ENCODE assay signal across 22 cellular contexts in genomic region chr5:56580864-56581263, GRCh38.
"Had no signal": no experiment of that assay in that cellular context is flagged by ENCODE, and none has a peak within 500 bp of the region (broad histone marks: within the 10 kb centered on the region; RNA-seq: fewer than 3 reads in every experiment).

No MANE protein-coding gene starts in this region.

- H3K4me3 Mint-ChIP-seq: activated CD4-positive, alpha-beta memory T cell treated with anti-CD3 and anti-CD28 coated beads, Interleukin-2, amount 10 ng/mL, durations not matched to agents 7 days and 5 days; activated CD4-positive, alpha-beta T cell treated with anti-CD3 and anti-CD28 coated beads, Interleukin-2, amount 10 ng/mL, durations not matched to agents 24 days and 14 days; activated naive CD4-positive, alpha-beta T cell treated with anti-CD3 and anti-CD28 coated beads for 36 hours; activated naive CD8-positive, alpha-beta T cell treated with anti-CD3 and anti-CD28 coated beads, Interleukin-2, amount 10 ng/mL, durations not matched to agents 7 days and 5 days; activated T-cell treated with anti-CD3 and anti-CD28 coated beads, Interleukin-2, amount 50 U/mL, for 72 hours; central memory CD8-positive, alpha-beta T cell; stimulated activated naive CD8-positive, alpha-beta T cell treated with anti-CD3 and anti-CD28 coated beads, Interleukin-15, amount 100 ng/mL, for 72 hours had no signal

- H3K9ac ChIP-seq: parathyroid adenoma had no signal

- ATAC-seq: activated T-cell treated with anti-CD3 and anti-CD28 coated beads, Interleukin-2, amount 50 U/mL, for 72 hours; heart right ventricle; left cardiac atrium; mucosa of descending colon; stimulated activated naive CD8-positive, alpha-beta T cell treated with anti-CD3 and anti-CD28 coated beads, Interleukin-15, amount 100 ng/mL, for 72 hours had no signal

- H3K4me1 Mint-ChIP-seq: activated naive CD8-positive, alpha-beta T cell treated with anti-CD3 and anti-CD28 coated beads, Interleukin-2, amount 10 ng/mL, durations not matched to agents 7 days and 5 days; central memory CD8-positive, alpha-beta T cell; stimulated activated naive CD8-positive, alpha-beta T cell treated with anti-CD3 and anti-CD28 coated beads, Interleukin-15, amount 100 ng/mL, for 72 hours had no signal

- H3K36me3 Mint-ChIP-seq: activated naive CD8-positive, alpha-beta T cell treated with anti-CD3 and anti-CD28 coated beads, Interleukin-2, amount 10 ng/mL, durations not matched to agents 7 days and 5 days had no signal

- H3K9me3 ChIP-seq: mucosa of descending colon had no signal

- H3K9me3 Mint-ChIP-seq: activated naive CD4-positive, alpha-beta T cell treated with anti-CD3 and anti-CD28 coated beads for 36 hours; central memory CD8-positive, alpha-beta T cell had no signal

- H3K79me2 ChIP-seq: parathyroid adenoma had no signal

- H3K36me3 ChIP-seq: breast epithelium, heart right ventricle, tibial artery had no signal

- H3K4me3 ChIP-seq: breast epithelium, dorsolateral prefrontal cortex, heart right ventricle, mucosa of descending colon, tibial artery had no signal

- H2AFZ ChIP-seq: parathyroid adenoma had no signal

- H3K27ac Mint-ChIP-seq: activated CD4-positive, alpha-beta memory T cell treated with anti-CD3 and anti-CD28 coated beads, Interleukin-2, amount 10 ng/mL, durations not matched to agents 7 days and 5 days; activated CD4-positive, alpha-beta T cell treated with anti-CD3 and anti-CD28 coated beads, Interleukin-2, amount 10 ng/mL, durations not matched to agents 24 days and 14 days; activated naive CD4-positive, alpha-beta T cell treated with anti-CD3 and anti-CD28 coated beads for 36 hours; activated T-cell treated with anti-CD3 and anti-CD28 coated beads, Interleukin-2, amount 50 U/mL, for 72 hours; stimulated activated naive CD8-positive, alpha-beta T cell treated with anti-CD3 and anti-CD28 coated beads, Interleukin-15, amount 100 ng/mL, for 72 hours had no signal

- H3K27me3 Mint-ChIP-seq: stimulated activated naive CD8-positive, alpha-beta T cell treated with anti-CD3 and anti-CD28 coated beads, Interleukin-15, amount 100 ng/mL, for 72 hours had no signal

- FAIRE-seq: colon had no signal

- H3K4me1 ChIP-seq: parathyroid adenoma had no signal

- DNase-seq: activated CD4-positive, alpha-beta memory T cell treated with anti-CD3 and anti-CD28 coated beads, Interleukin-2, amount 10 ng/mL, durations not matched to agents 7 days and 5 days; activated CD4-positive, alpha-beta T cell treated with anti-CD3 and anti-CD28 coated beads, Interleukin-2, amount 10 ng/mL, durations not matched to agents 24 days and 14 days; activated effector memory CD4-positive, alpha-beta T cell treated with Interleukin-2 at 50 U/mL for 16 hours; activated naive CD4-positive, alpha-beta T cell treated with anti-CD3 and anti-CD28 coated beads for 36 hours; activated naive CD8-positive, alpha-beta T cell treated with anti-CD3 and anti-CD28 coated beads, Interleukin-2, amount 10 ng/mL, durations not matched to agents 7 days and 5 days; activated T-cell treated with anti-CD3 and anti-CD28 coated beads, Interleukin-2, amount 50 U/mL, for 72 hours; amniotic stem cell; dorsolateral prefrontal cortex; heart right ventricle; islet precursor cell; left cardiac atrium; mesendoderm; mucosa of descending colon; nucleus accumbens; right cardiac atrium; stimulated activated CD4-positive, alpha-beta T cell treated with anti-CD3 and anti-CD28 coated beads, Interleukin-4, amount 100 ng/mL, for 4 hours; stimulated activated naive CD8-positive, alpha-beta T cell treated with anti-CD3 and anti-CD28 coated beads, Interleukin-15, amount 100 ng/mL, for 72 hours; tibial artery had no signal

- H3K27me3 ChIP-seq: breast epithelium, heart right ventricle, tibial artery had no signal

- H3K27ac ChIP-seq: breast epithelium, dorsolateral prefrontal cortex, heart right ventricle, parathyroid adenoma, tibial artery had no signal
